ENCODE assay signal across 35 cellular contexts in the genomic region with DNA sequence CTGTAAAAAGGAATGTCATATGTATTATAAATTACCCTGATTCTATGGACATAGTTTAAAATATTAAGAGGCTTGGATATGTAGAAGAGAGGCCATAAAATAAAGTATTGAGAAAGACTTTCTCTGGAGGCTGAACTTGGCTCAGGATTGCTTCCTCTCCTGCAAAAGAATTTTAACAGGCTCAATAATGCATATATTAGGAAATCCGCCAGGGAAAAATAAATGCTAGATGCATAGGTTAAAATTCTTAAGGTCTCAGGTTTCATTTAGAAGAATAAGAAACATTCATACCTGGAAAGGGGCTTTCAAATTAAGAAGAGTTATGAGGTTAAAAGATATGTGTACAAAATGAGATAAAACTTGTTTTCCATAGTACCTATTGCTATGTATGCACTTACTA.
DNase-seq lines count a peak whose midpoint lies in the region; ATAC-seq and TF ChIP-seq lines count a peak whose summit lies in the region.
"Had no signal": no experiment of that assay in that cellular context is flagged by ENCODE, and none has a peak within 500 bp of the region (broad histone marks: within the 10 kb centered on the region; RNA-seq: fewer than 3 reads in every experiment).

No MANE protein-coding gene starts in this region.

- no peaks in the 10 kb centered on the region for H3K9me2 ChIP-seq in PC-3 (replicated peaks; ENCODE audit: low read length)

- peak; percentile 53; the same call in 1 of the 2 replicates for TF ChIP-seq EP300 in Ishikawa (IDR thresholded peaks at IDR 0.05; ENCODE audit: borderline replicate concordance)

- intact Hi-C loops in PC-3 (cut with micrococcal nuclease): no loop called here
- intact Hi-C loops in natural killer cell (cut with micrococcal nuclease): no loop called here
- intact Hi-C loops in head of caudate nucleus (cut with DNase I): no loop called here
- intact Hi-C loops in ascending aorta (cut with DNase I): no loop called here

- CTCF ChIA-PET in PC-3 (lab: Charles Lee): no interaction called here

- H4K20me1 ChIP-seq in PC-3 (ENCODE audit: low read length): no peaks in the 10 kb centered on the region
- H4K20me1 ChIP-seq: BLaER1; BLaER1 treated with 17β-estradiol and CSF1 and Interleukin-3, amounts not matched to agents 10 nM and 100 nM had no signal

- POLR2A ChIA-PET in PC-3 (lab: Charles Lee; ENCODE audit: unreplicated experiment): no interaction called here

- H3K27ac ChIP-seq in PC-3 (ENCODE audit: low read length): no peak overlapping the region
- H3K27ac ChIP-seq in ascending aorta: no peak overlapping the region
- H3K27ac ChIP-seq: 22Rv1; A549; BLaER1; BLaER1 treated with 17β-estradiol and CSF1 and Interleukin-3, amounts not matched to agents 10 nM and 100 nM; C4-2B had no signal

- no TSS peak for BruUV-seq in PC-3 (replicated peaks; lab: Mats Ljungman, UMichigan)

- TF ChIP-seq CTCF in PC-3 (conservative IDR thresholded peaks at IDR 0.05; ENCODE audit: low read depth, low read length): no peak
- TF ChIP-seq CTCF in mesothelial cell of epicardium (IDR thresholded peaks at IDR 0.05; ENCODE audit: unreplicated experiment): no peak
- TF ChIP-seq CTCF in nephron (IDR thresholded peaks at IDR 0.05; ENCODE audit: unreplicated experiment in 3 of 3): no peak
- no peak for TF ChIP-seq CTCF in natural killer cell (IDR thresholded peaks at IDR 0.05)
- TF ChIP-seq CTCF in ascending aorta (IDR thresholded peaks at IDR 0.05): no peak

- H3K4me1 Mint-ChIP-seq in mesothelial cell of epicardium: peaks cover 6% of the 10 kb centered on the region
- H3K4me1 Mint-ChIP-seq in nephron: peaks cover 5% of the 10 kb centered on the region
- peaks cover 9 to 10% of the 10 kb centered on the region in 2 donors for H3K4me1 Mint-ChIP-seq in natural killer cell
- H3K4me1 Mint-ChIP-seq: B cell; CD14-positive monocyte; CD4-positive, alpha-beta memory T cell; CD4-positive, CD25-positive, alpha-beta regulatory T cell; CD8-positive, alpha-beta memory T cell had no signal

- H3K9ac ChIP-seq in PC-3 (ENCODE audit: low read length): no peak overlapping the region
- H3K9ac ChIP-seq: BLaER1; BLaER1 treated with 17β-estradiol and CSF1 and Interleukin-3, amounts not matched to agents 10 nM and 100 nM had no signal

- TF ChIP-seq RAD21 in Ishikawa (IDR thresholded peaks at IDR 0.05; ENCODE audit: low read depth): no peak

- no peaks in the 10 kb centered on the region for H3K27me3 ChIP-seq in PC-3 (ENCODE audit: low read length)
- H3K27me3 ChIP-seq in ascending aorta: no peaks in the 10 kb centered on the region
- H3K27me3 ChIP-seq: BE2C; BLaER1; BLaER1 treated with 17β-estradiol and CSF1 and Interleukin-3, amounts not matched to agents 10 nM and 100 nM had no signal

- H2AFZ ChIP-seq in PC-3 (ENCODE audit: low read length): no peak overlapping the region

- H3K4me2 ChIP-seq in PC-3 (ENCODE audit: low read length): no peak overlapping the region
- H3K4me2 ChIP-seq: A549; BLaER1; BLaER1 treated with 17β-estradiol and CSF1 and Interleukin-3, amounts not matched to agents 10 nM and 100 nM had no signal

- H3K9me3 Mint-ChIP-seq in mesothelial cell of epicardium: peaks cover 13% of the 10 kb centered on the region
- no peaks in the 10 kb centered on the region for H3K9me3 Mint-ChIP-seq in nephron
- peaks cover 0 to 6% of the 10 kb centered on the region in 2 donors for H3K9me3 Mint-ChIP-seq in natural killer cell
- H3K9me3 Mint-ChIP-seq: CD4-positive, alpha-beta T cell; CD8-positive, alpha-beta memory T cell; CD8-positive, alpha-beta T cell had no signal

- H3K9me3 ChIP-seq in PC-3 (ENCODE audit: low read length) (no peaks in the 10 kb centered on the region), ascending aorta (no peaks in the 10 kb centered on the region)
- H3K9me3 ChIP-seq: A549; BE2C; BLaER1; BLaER1 treated with 17β-estradiol and CSF1 and Interleukin-3, amounts not matched to agents 10 nM and 100 nM; Caco-2 had no signal

- H3K27me3 Mint-ChIP-seq in mesothelial cell of epicardium (ENCODE audit: low read depth) (no peaks in the 10 kb centered on the region), nephron (ENCODE audit: low read depth) (peaks cover 4% of the 10 kb centered on the region), natural killer cell (ENCODE audit: low read depth in 2 of 2) (peaks cover 0 to 3% of the 10 kb centered on the region in 2 donors)
- H3K27me3 Mint-ChIP-seq: B cell; CD4-positive, CD25-positive, alpha-beta regulatory T cell had no signal

- no peaks in the 10 kb centered on the region for H3K36me3 Mint-ChIP-seq in mesothelial cell of epicardium
- no peaks in the 10 kb centered on the region for H3K36me3 Mint-ChIP-seq in nephron (ENCODE audit: low read depth)
- no peaks in the 10 kb centered on the region for H3K36me3 Mint-ChIP-seq in natural killer cell
- H3K36me3 Mint-ChIP-seq: CD14-positive monocyte; CD4-positive, alpha-beta memory T cell; CD4-positive, CD25-positive, alpha-beta regulatory T cell; CD8-positive, alpha-beta memory T cell; CD8-positive, alpha-beta T cell had no signal

- H3K4me1 ChIP-seq in PC-3 (ENCODE audit: insufficient read depth, low read length): no peaks in the 10 kb centered on the region
- no peaks in the 10 kb centered on the region for H3K4me1 ChIP-seq in ascending aorta
- H3K4me1 ChIP-seq: A549; BE2C; BLaER1; BLaER1 treated with 17β-estradiol and CSF1 and Interleukin-3, amounts not matched to agents 10 nM and 100 nM; Caco-2 had no signal

- H3K27ac Mint-ChIP-seq in mesothelial cell of epicardium: peak overlapping the region; percentile 26
- peak overlapping the region; percentile 13 to 24 (median 14) for H3K27ac Mint-ChIP-seq in nephron
- H3K27ac Mint-ChIP-seq in natural killer cell: no peak overlapping the region
- H3K27ac Mint-ChIP-seq: B cell; CD14-positive monocyte; CD4-positive, alpha-beta memory T cell; CD4-positive, alpha-beta T cell; CD4-positive, CD25-positive, alpha-beta regulatory T cell; CD8-positive, alpha-beta memory T cell; CD8-positive, alpha-beta T cell had no signal

- no peaks in the 10 kb centered on the region for H3K79me2 ChIP-seq in PC-3 (ENCODE audit: low read length)

- H3K4me3 Mint-ChIP-seq in mesothelial cell of epicardium (no peak overlapping the region), nephron (no peak overlapping the region), natural killer cell (no peak overlapping the region)
- H3K4me3 Mint-ChIP-seq: B cell; CD14-positive monocyte; CD4-positive, alpha-beta memory T cell; CD4-positive, alpha-beta T cell; CD4-positive, CD25-positive, alpha-beta regulatory T cell; CD8-positive, alpha-beta memory T cell; CD8-positive, alpha-beta T cell had no signal

- no peaks in the 10 kb centered on the region for H3K36me3 ChIP-seq in PC-3 (ENCODE audit: low read depth, low read length)
- H3K36me3 ChIP-seq in ascending aorta: no peaks in the 10 kb centered on the region
- H3K36me3 ChIP-seq: BE2C; BLaER1; BLaER1 treated with 17β-estradiol and CSF1 and Interleukin-3, amounts not matched to agents 10 nM and 100 nM had no signal

- no peak for ATAC-seq in PC-3
- no peak for ATAC-seq in GM19455 (IDR thresholded peaks at IDR 0.05; ENCODE audit: unreplicated experiment)
- ATAC-seq in natural killer cell: no peak
- ATAC-seq: A549; CD8-positive, alpha-beta T cell had no signal

- H3F3A ChIP-seq in PC-3 (ENCODE audit: low read length, unreplicated experiment): no peaks in the 10 kb centered on the region

- peak; percentile 12 for DNase-seq in PC-3
- DNase-seq in mesothelial cell of epicardium (ENCODE audit: low spot score in 2 of 2, unreplicated experiment in 2 of 2): no peak
- DNase-seq in natural killer cell: no peak
- DNase-seq in head of caudate nucleus: no peak
- no peak for DNase-seq in ascending aorta (ENCODE audit: low spot score in 2 of 2)
- DNase-seq: 8988T; ACHN; AML-193; BE2C; C1 segment of cervical spinal cord; Caco-2; Calu3; CD4-positive, alpha-beta memory T cell; CD4-positive, alpha-beta T cell; CD4-positive, CD25-positive, alpha-beta regulatory T cell; CD8-positive, alpha-beta memory T cell; CD8-positive, alpha-beta T cell; COR-L47; DMS 273 treated with DMSO at 0.1 percent for 48 hours; DMS153; DMS53; DMS79; DMS79 treated with DMSO at 0.1 percent for 48 hours; DND-41; EL had no signal

- H3K4me3 ChIP-seq in PC-3 (ENCODE audit: low read length): no peak overlapping the region
- H3K4me3 ChIP-seq in ascending aorta: no peak overlapping the region
- H3K4me3 ChIP-seq: A549; BLaER1; BLaER1 treated with 17β-estradiol and CSF1 and Interleukin-3, amounts not matched to agents 10 nM and 100 nM had no signal

TF ChIP-seq in Ishikawa, 13 proteins besides CTCF, POLR2A, EP300 and RAD21 (continues in another document):
- TF ChIP-seq TEAD4 (IDR thresholded peaks at IDR 0.05) (peak; percentile 86), FOXM1 (IDR thresholded peaks at IDR 0.05; ENCODE audit: borderline replicate concordance, low read depth) (peak; percentile 80), TAF1 (IDR thresholded peaks at IDR 0.05; ENCODE audit: low read depth) (no peak), TCF12 (IDR thresholded peaks at IDR 0.05; ENCODE audit: low read depth) (peak; percentile 63), CEBPB (IDR thresholded peaks at IDR 0.05) (peak; percentile 82), EGR1 (IDR thresholded peaks at IDR 0.05) (no peak)
- TF ChIP-seq, protein P1, sequence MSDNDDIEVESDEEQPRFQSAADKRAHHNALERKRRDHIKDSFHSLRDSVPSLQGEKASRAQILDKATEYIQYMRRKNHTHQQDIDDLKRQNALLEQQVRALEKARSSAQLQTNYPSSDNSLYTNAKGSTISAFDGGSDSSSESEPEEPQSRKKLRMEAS (IDR thresholded peaks at IDR 0.05): no peak

Comparison
In these comparisons a context has a peak if more than half of its experiments do, and no peak if none do; other contexts are left out.
1. H3K27ac Mint-ChIP-seq: peak in mesothelial cell of epicardium (single experiment) and nephron (3 of 3); none in natural killer cell (0 of 2).